ENCODE assay signal across 17 cellular contexts in the genomic region with DNA sequence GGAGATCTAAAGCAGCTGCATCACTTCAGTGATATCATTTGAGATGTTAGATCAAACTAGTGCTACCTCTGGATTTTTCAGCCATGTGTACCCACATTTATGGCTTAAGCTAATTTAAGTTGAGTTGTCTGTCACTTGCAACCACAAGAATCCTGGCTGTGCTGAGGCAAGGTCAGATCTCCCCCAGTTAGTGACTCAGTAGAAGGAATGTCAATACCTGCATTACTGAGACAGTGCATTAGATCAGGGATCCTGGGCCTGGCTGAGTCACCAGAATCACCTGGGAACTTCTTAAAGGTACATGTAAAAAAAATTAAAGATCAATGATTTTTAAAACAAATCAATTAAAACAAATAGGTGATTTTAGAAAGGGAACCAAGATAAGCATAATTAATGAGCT.
"Had no signal": no experiment of that assay in that cellular context is flagged by ENCODE, and none has a peak within 500 bp of the region (broad histone marks: within the 10 kb centered on the region; RNA-seq: fewer than 3 reads in every experiment).

No MANE protein-coding gene starts in this region.

- H3K4me1 ChIP-seq: uterus had no signal

- H3K27me3 ChIP-seq: neutrophil, uterus had no signal

- H3K27ac ChIP-seq: neutrophil, thoracic aorta, uterus had no signal

- H3K4me1 Mint-ChIP-seq: activated CD4-positive, alpha-beta T cell treated with anti-CD3 and anti-CD28 coated beads, Interleukin-2, amount 10 ng/mL, durations not matched to agents 24 days and 14 days; activated naive CD8-positive, alpha-beta T cell treated with anti-CD3 and anti-CD28 coated beads for 36 hours; immature natural killer cell; natural killer cell; stimulated activated effector memory CD8-positive, alpha-beta T cell treated with anti-CD3 and anti-CD28 coated beads, Interleukin-12 subunit alpha, Interleukin-12 subunit beta, amount 100 ng/mL, for 72 hours had no signal

- DNase-seq: activated CD4-positive, alpha-beta T cell treated with anti-CD3 and anti-CD28 coated beads, Interleukin-2, amount 10 ng/mL, durations not matched to agents 24 days and 14 days; activated CD4-positive, CD25-positive, alpha-beta regulatory T cell; activated CD8-positive, alpha-beta memory T cell treated with anti-CD3 and anti-CD28 coated beads for 24 hours; activated naive CD8-positive, alpha-beta T cell treated with anti-CD3 and anti-CD28 coated beads for 36 hours; amygdala; cortex of kidney; effector CD4-positive, alpha-beta T cell; foreskin fibroblast; immature natural killer cell; natural killer cell; retina; uterus had no signal

- H3K27me3 Mint-ChIP-seq: activated CD4-positive, alpha-beta T cell treated with anti-CD3 and anti-CD28 coated beads, Interleukin-2, amount 10 ng/mL, durations not matched to agents 24 days and 14 days; activated naive CD8-positive, alpha-beta T cell treated with anti-CD3 and anti-CD28 coated beads for 36 hours; brain had no signal

- H3K9me3 ChIP-seq: neutrophil, thoracic aorta, uterus had no signal

- H3K27ac Mint-ChIP-seq: activated CD4-positive, alpha-beta T cell treated with anti-CD3 and anti-CD28 coated beads, Interleukin-2, amount 10 ng/mL, durations not matched to agents 24 days and 14 days; activated naive CD8-positive, alpha-beta T cell treated with anti-CD3 and anti-CD28 coated beads for 36 hours; immature natural killer cell; natural killer cell; stimulated activated effector memory CD8-positive, alpha-beta T cell treated with anti-CD3 and anti-CD28 coated beads, Interleukin-12 subunit alpha, Interleukin-12 subunit beta, amount 100 ng/mL, for 72 hours had no signal

- ATAC-seq: left lobe of liver; natural killer cell; stimulated activated effector memory CD8-positive, alpha-beta T cell treated with anti-CD3 and anti-CD28 coated beads, Interleukin-12 subunit alpha, Interleukin-12 subunit beta, amount 100 ng/mL, for 72 hours had no signal

- H3K4me3 ChIP-seq: thoracic aorta, uterus had no signal

- H3K36me3 ChIP-seq: neutrophil, thoracic aorta, uterus had no signal

- H3K4me3 Mint-ChIP-seq: activated CD4-positive, alpha-beta T cell treated with anti-CD3 and anti-CD28 coated beads, Interleukin-2, amount 10 ng/mL, durations not matched to agents 24 days and 14 days; activated naive CD8-positive, alpha-beta T cell treated with anti-CD3 and anti-CD28 coated beads for 36 hours; brain; immature natural killer cell; natural killer cell; stimulated activated effector memory CD8-positive, alpha-beta T cell treated with anti-CD3 and anti-CD28 coated beads, Interleukin-12 subunit alpha, Interleukin-12 subunit beta, amount 100 ng/mL, for 72 hours had no signal

- H3K36me3 Mint-ChIP-seq: activated naive CD8-positive, alpha-beta T cell treated with anti-CD3 and anti-CD28 coated beads for 36 hours; brain; immature natural killer cell; natural killer cell; stimulated activated effector memory CD8-positive, alpha-beta T cell treated with anti-CD3 and anti-CD28 coated beads, Interleukin-12 subunit alpha, Interleukin-12 subunit beta, amount 100 ng/mL, for 72 hours had no signal

- H3K9me3 Mint-ChIP-seq: activated CD4-positive, alpha-beta T cell treated with anti-CD3 and anti-CD28 coated beads, Interleukin-2, amount 10 ng/mL, durations not matched to agents 24 days and 14 days; activated naive CD8-positive, alpha-beta T cell treated with anti-CD3 and anti-CD28 coated beads for 36 hours; stimulated activated effector memory CD8-positive, alpha-beta T cell treated with anti-CD3 and anti-CD28 coated beads, Interleukin-12 subunit alpha, Interleukin-12 subunit beta, amount 100 ng/mL, for 72 hours had no signal
